In genomic region chr9:14277761-14278160, GRCh38 we compare ENCODE assay signal across 17 cellular contexts. TPM values are rescaled to one million over a fixed set of nuclear protein-coding genes. Genes with fewer than 3 reads are reported as not detected.
DNase-seq lines count a peak whose midpoint lies in the region; ATAC-seq, FAIRE-seq and TF ChIP-seq lines count a peak whose summit lies in the region.
"Had no signal": no experiment of that assay in that cellular context is flagged by ENCODE, and none has a peak within 500 bp of the region (broad histone marks: within the 10 kb centered on the region; RNA-seq: fewer than 3 reads in every experiment).

No MANE protein-coding gene starts in this region.

- TF ChIP-seq CTCF in A549 (IDR thresholded peaks at IDR 0.05), result no peak
- no peak for TF ChIP-seq CTCF in RWPE2 (IDR thresholded peaks at IDR 0.05; ENCODE audit: poor library complexity, severe bottlenecking)
- TF ChIP-seq CTCF in endothelial cell of umbilical vein (IDR thresholded peaks at IDR 0.05; ENCODE audit: extremely low read depth in 1 of 2, insufficient read depth in 1 of 2, low read depth in 1 of 2, low read length in 2 of 2), result no peak

- peaks cover 97% of the 10 kb centered on the region for H3K79me2 ChIP-seq in endothelial cell of umbilical vein (ENCODE audit: control insufficient read depth, insufficient read depth, low read length)
- no peaks in the 10 kb centered on the region for H3K79me2 ChIP-seq in trophoblast cell (ENCODE audit: control insufficient read depth, insufficient read depth, low read length, poor library complexity)

- WGBS in A549 (ENCODE audit: missing lambda C conversion rate), result 88% methylated on average over 3 of the region's 3 CpGs
- WGBS in trophoblast cell (ENCODE audit: extremely low coverage, insufficient coverage, insufficient read length), result no CpG with 5 or more reads among the region's 3 CpGs

- no peak overlapping the region for H2AFZ ChIP-seq in endothelial cell of umbilical vein (ENCODE audit: low read depth, low read length)
- H2AFZ ChIP-seq in trophoblast cell (ENCODE audit: insufficient read depth, low read length, poor library complexity), result no peak overlapping the region

- no peak overlapping the region for H4K12ac ChIP-seq in trophoblast cell (ENCODE audit: low read depth, low read length)

- H3K4me3 ChIP-seq in A549 (no peak overlapping the region), RWPE2 (ENCODE audit: severe bottlenecking) (no peak overlapping the region), endothelial cell of umbilical vein (replicated peaks in 1 of 3; ENCODE audit: insufficient read depth in 1 of 3, low read depth in 1 of 3, low read length in 3 of 3) (no peak overlapping the region), trophoblast cell (ENCODE audit: low read depth, low read length) (no peak overlapping the region)
- H3K4me3 ChIP-seq: left lung had no signal

- no peak overlapping the region for H2AK5ac ChIP-seq in trophoblast cell (ENCODE audit: low read length)

- no peak overlapping the region for H3K14ac ChIP-seq in trophoblast cell (ENCODE audit: low read length)

- H3K9me1 ChIP-seq in endothelial cell of umbilical vein (replicated peaks; ENCODE audit: control insufficient read depth, extremely low read depth, insufficient read depth, low read length), result no peaks in the 10 kb centered on the region

- H4K20me1 ChIP-seq in endothelial cell of umbilical vein (replicated peaks; ENCODE audit: control insufficient read depth, extremely low read depth, insufficient read depth, low read length), result peaks cover 4% of the 10 kb centered on the region

- BruUV-seq in endothelial cell of umbilical vein (replicated peaks; lab: Mats Ljungman, UMichigan), result no TSS peak

- H3K4me2 ChIP-seq in A549, result 0 out of 3 replicates have a peak overlapping the region, but pooled peaks have one; percentile 19
- H3K4me2 ChIP-seq in endothelial cell of umbilical vein (ENCODE audit: insufficient read depth, low read length), result peak overlapping the region; percentile 47
- no peak overlapping the region for H3K4me2 ChIP-seq in trophoblast cell (ENCODE audit: low read length)

- H2BK5ac ChIP-seq in trophoblast cell (ENCODE audit: low read depth, low read length, poor library complexity), result no peak overlapping the region

- intact Hi-C loops in endothelial cell of umbilical vein (cut with micrococcal nuclease), result no loop called here

- no peak for TF ChIP-seq EP300 in A549 (IDR thresholded peaks at IDR 0.05)

- dilution Hi-C loops in endothelial cell of umbilical vein (cut with MboI; ENCODE audit: extremely low pct_ligation_motif_present, low sequenced_read_pairs), result no loop called here

- H2BK120ac ChIP-seq in trophoblast cell (ENCODE audit: insufficient read depth, low read length, poor library complexity), result no peak overlapping the region

- H3K23ac ChIP-seq in trophoblast cell (ENCODE audit: low read length), result no peak overlapping the region

- no peak overlapping the region for H4K8ac ChIP-seq in trophoblast cell (ENCODE audit: low read depth, low read length)

- no peak overlapping the region for H3K18ac ChIP-seq in trophoblast cell (ENCODE audit: low read length)

- POLR2A ChIA-PET in A549 (lab: Yijun Ruan, JAX) (no interaction called here), endothelial cell of umbilical vein (lab: Charles Lee) (interaction anchor here (0.6 kb wide), 1 partner anchor 40 kb away, joined by 19 read pairs; no protein-coding TSS in a partner anchor)

- H3K27ac ChIP-seq in A549 (no peak overlapping the region), RWPE2 (ENCODE audit: poor library complexity, severe bottlenecking) (peak overlapping the region; percentile 83), endothelial cell of umbilical vein (ENCODE audit: insufficient read depth, low read depth, low read length) (peak overlapping the region; percentile 79), trophoblast cell (ENCODE audit: low read depth, low read length) (no peak overlapping the region)
- H3K27ac ChIP-seq: left lung had no signal

- peak overlapping the region; percentile 40 for H2BK12ac ChIP-seq in trophoblast cell (ENCODE audit: low read length)

- H4K91ac ChIP-seq in trophoblast cell (ENCODE audit: low read depth, low read length), result no peak overlapping the region

- H3K79me1 ChIP-seq in trophoblast cell (ENCODE audit: low read length), result peaks cover 1% of the 10 kb centered on the region

- FAIRE-seq in A549 (lab: Jason Lieb, UNC), result no peak
- FAIRE-seq in endothelial cell of umbilical vein (lab: Jason Lieb, UNC), result no peak

- CTCF ChIA-PET in A549 (lab: Yijun Ruan, JAX), result interaction anchor here (0.7 to 2.7 kb wide), 2 partner anchors 27 to 75 kb away, joined by 3 to 9 read pairs; no protein-coding TSS in a partner anchor
- CTCF ChIA-PET in endothelial cell of umbilical vein (lab: Charles Lee), result interaction anchor here (1.1 to 1.8 kb wide), 5 partner anchors 17 to 101 kb away, joined by 3 to 7 read pairs (median 3); no protein-coding TSS in a partner anchor

- DNase-seq in A549 (ENCODE audit: low read depth in 1 of 2, low spot score in 1 of 2), result no peak
- DNase-seq in RWPE2 (ENCODE audit: low spot score), result no peak
- DNase-seq in endothelial cell of umbilical vein (ENCODE audit: low read depth, low spot score), result no peak
- no peak for DNase-seq in trophoblast cell
- no peak for DNase-seq in COR-L47 (lab: John Stamatoyannopoulos, UW)
- DNase-seq in stimulated activated CD4-positive, alpha-beta T cell treated with anti-CD3 and anti-CD28 coated beads, Interleukin-12 subunit alpha, Interleukin-12 subunit beta, amount 100 ng/mL, for 4 hours, result no peak
- DNase-seq in NCI-H187 treated with DMSO at 0.1 percent for 48 hours (lab: John Stamatoyannopoulos, UW), result no peak
- DNase-seq: activated B cell treated with CpG ODN at 0.5 μM for 24 hours; activated CD4-positive, alpha-beta memory T cell treated with anti-CD3 and anti-CD28 coated beads, Interleukin-2, amount 10 ng/mL, durations not matched to agents 7 days and 5 days; activated gamma-delta T cell treated with Interleukin-2 at 50 U/mL for 16 hours; H9; left lung; NCI-H2107 had no signal

- H3K4me1 ChIP-seq in A549 (peaks cover 57% of the 10 kb centered on the region), RWPE2 (ENCODE audit: insufficient read depth, poor library complexity, severe bottlenecking) (peaks cover 85% of the 10 kb centered on the region), endothelial cell of umbilical vein (ENCODE audit: control insufficient read depth, extremely low read depth, insufficient read depth, low read length) (peaks cover 70% of the 10 kb centered on the region), trophoblast cell (ENCODE audit: control insufficient read depth in 1 of 2, insufficient read depth in 2 of 2, low read length in 2 of 2) (peaks cover 0 to 6% of the 10 kb centered on the region in 2 experiments)

- TF ChIP-seq POLR2A in A549 (IDR thresholded peaks at IDR 0.05; ENCODE audit: low read length), result no peak
- TF ChIP-seq POLR2A in endothelial cell of umbilical vein (IDR thresholded peaks at IDR 0.05; ENCODE audit: low read depth, low read length), result no peak

- no peak overlapping the region for H3K4ac ChIP-seq in trophoblast cell (ENCODE audit: low read depth, low read length)

- H3K9me3 ChIP-seq in A549 (no peaks in the 10 kb centered on the region), RWPE2 (ENCODE audit: severe bottlenecking) (no peaks in the 10 kb centered on the region), endothelial cell of umbilical vein (replicated peaks; ENCODE audit: control insufficient read depth, insufficient read depth, low read length) (no peaks in the 10 kb centered on the region), trophoblast cell (ENCODE audit: insufficient read depth, low read depth, low read length) (no peaks in the 10 kb centered on the region)
- H3K9me3 ChIP-seq: left lung had no signal

- H3K36me3 ChIP-seq in RWPE2 (ENCODE audit: low read depth) (peaks cover 11% of the 10 kb centered on the region), endothelial cell of umbilical vein (ENCODE audit: control insufficient read depth in 2 of 2, extremely low read depth in 1 of 2, insufficient read depth in 2 of 2, low read length in 2 of 2) (peaks cover 0 to 5% of the 10 kb centered on the region in 2 experiments), trophoblast cell (ENCODE audit: control insufficient read depth in 1 of 2, insufficient read depth in 2 of 2, low read length in 2 of 2) (no peaks in the 10 kb centered on the region)
- H3K36me3 ChIP-seq: left lung had no signal

- TF ChIP-seq RAD21 in A549 (conservative IDR thresholded peaks at IDR 0.05 in 1 of 2, IDR thresholded peaks at IDR 0.05 in 1 of 2), result no peak

- no peak for ATAC-seq in A549
- no peak for ATAC-seq in RWPE2 (ENCODE audit: low read depth)
- ATAC-seq in GM21381 (IDR thresholded peaks at IDR 0.05; ENCODE audit: unreplicated experiment), result no peak

- H3K27me3 ChIP-seq in RWPE2 (ENCODE audit: insufficient read depth, poor library complexity, severe bottlenecking), result no peaks in the 10 kb centered on the region
- H3K27me3 ChIP-seq in endothelial cell of umbilical vein (ENCODE audit: control insufficient read depth in 2 of 2, insufficient read depth in 2 of 2, low read length in 2 of 2), result no peaks in the 10 kb centered on the region
- H3K27me3 ChIP-seq in trophoblast cell (ENCODE audit: insufficient read depth, low read length), result no peaks in the 10 kb centered on the region
- H3K27me3 ChIP-seq: left lung had no signal

- H3K9ac ChIP-seq in endothelial cell of umbilical vein (replicated peaks; ENCODE audit: extremely low read depth, insufficient read depth, low read length) (peak overlapping the region; percentile 3), trophoblast cell (ENCODE audit: low read length) (no peak overlapping the region)

TF ChIP-seq in endothelial cell of umbilical vein, 7 proteins besides CTCF, POLR2A, EP300 and RAD21:
- TF ChIP-seq FOS (IDR thresholded peaks at IDR 0.05; ENCODE audit: borderline replicate concordance, insufficient read depth, low read length) (no peak), EZH2 (IDR thresholded peaks at IDR 0.05; ENCODE audit: borderline replicate concordance, low read depth, low read length, severe bottlenecking) (no peak)

RNA-seq across cellular contexts. Expression of gene NFIB, which starts 36.2 kb away (rescaled TPM):
- polyA plus RNA-seq in A549 (2011; rRNA removed) (21.7 and 27.1 TPM in 2 replicates), A549 (2017; fragmentation: RNase III; extraction: RNeasy Plus Mini Kit Qiagen cat#74134 plus additional on column Dnase treatment) (10.7 to 13.2 TPM (median 12.0 TPM) in 3 replicates), endothelial cell of umbilical vein (23.4 and 26.4 TPM in 2 replicates)
- 7.4 and 8.2 TPM in 2 replicates for polyA plus RNA-seq in A549 (2012; cell fraction: cytosol; rRNA removed)
- polyA plus RNA-seq in A549 (2012; cell fraction: nucleus; rRNA removed), result 7.4 and 11.4 TPM in 2 replicates
- 59.3 and 63.6 TPM in 2 replicates for polyA minus RNA-seq in A549 (2011; rRNA and poly(A)+ RNA removed)
- total RNA-seq in endothelial cell of umbilical vein, result 160 and 174 TPM in 2 replicates
- polyA plus RNA-seq in endothelial cell of umbilical vein (2011; cell fraction: cytosol; rRNA removed), result 37.4 and 43.7 TPM in 2 replicates
- 154 and 187 TPM in 2 replicates for polyA plus RNA-seq in endothelial cell of umbilical vein (2011; cell fraction: nucleus; rRNA removed)
- polyA plus RNA-seq in endothelial cell of umbilical vein (2012), result 57.7 and 61.6 TPM in 2 replicates
- polyA minus RNA-seq in endothelial cell of umbilical vein, result 232 and 242 TPM in 2 replicates
- polyA minus RNA-seq in endothelial cell of umbilical vein (2011; cell fraction: cytosol; rRNA and poly(A)+ RNA removed), result 21.1 TPM
- polyA minus RNA-seq in endothelial cell of umbilical vein (2011; cell fraction: nucleus; rRNA and poly(A)+ RNA removed), result 402 and 529 TPM in 2 replicates
- 0.96 and 1.2 TPM in 2 replicates for polyA plus RNA-seq in trophoblast cell (2013)
- total RNA-seq: activated B cell treated with CpG ODN at 0.5 μM for 24 hours; activated CD4-positive, alpha-beta memory T cell treated with anti-CD3 and anti-CD28 coated beads, Interleukin-2, amount 10 ng/mL, durations not matched to agents 7 days and 5 days; G401 had no signal
- polyA plus RNA-seq: CD14-positive monocyte, IgD-negative memory B cell had no signal

Comparison
In these comparisons a context has a peak if more than half of its experiments do, and no peak if none do; other contexts are left out.
1. H3K27ac ChIP-seq: peak in RWPE2 (single experiment) and endothelial cell of umbilical vein (single experiment); none in A549 (0 of 2) and trophoblast cell (single experiment).